In the genomic region with DNA sequence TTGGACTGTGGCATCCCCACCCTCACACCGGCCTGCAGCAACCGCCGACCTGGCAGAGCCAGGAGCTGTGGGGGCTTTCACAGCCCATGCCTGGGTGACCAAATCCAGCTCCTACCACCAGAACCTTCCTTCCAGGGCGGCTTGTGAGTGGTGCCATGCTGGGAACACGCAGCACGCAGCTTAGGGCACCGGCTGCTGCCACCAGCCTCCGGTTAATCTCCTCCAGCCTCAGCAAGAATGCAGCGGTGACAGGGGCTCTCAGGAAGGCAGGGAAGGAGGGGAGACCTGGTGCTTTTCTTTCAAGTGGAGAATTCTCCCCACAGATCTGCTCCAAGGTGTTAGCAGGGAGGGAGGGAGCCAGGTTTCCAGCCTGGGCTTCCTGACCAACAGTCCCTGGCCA, we compare ENCODE assay signal across 19 cellular contexts. TPM values are rescaled to one million over a fixed set of nuclear protein-coding genes. Genes with fewer than 3 reads are reported as not detected.
"Had no signal": no experiment of that assay in that cellular context is flagged by ENCODE, and none has a peak within 500 bp of the region (broad histone marks: within the 10 kb centered on the region; RNA-seq: fewer than 3 reads in every experiment).

No MANE protein-coding gene starts in this region.

- H3K79me2 ChIP-seq: parathyroid adenoma had no signal

- H3K27ac Mint-ChIP-seq: activated T-helper 2 cell treated with anti-CD3 and anti-CD28 coated beads, Interferon-gamma antibody, Interleukin-2, Interleukin-4, amounts not matched to agents 10 μg/mL and 5 μg/mL and 100 μg/mL, durations not matched to agents 14 hours and 24 hours and 36 hours had no signal

- H3K27me3 Mint-ChIP-seq: central memory CD8-positive, alpha-beta T cell had no signal

- H3K36me3 ChIP-seq: gastroesophageal sphincter, heart right ventricle, right atrium auricular region, upper lobe of right lung had no signal

- H3K9me3 Mint-ChIP-seq: activated T-helper 2 cell treated with anti-CD3 and anti-CD28 coated beads, Interferon-gamma antibody, Interleukin-2, Interleukin-4, amounts not matched to agents 10 μg/mL and 5 μg/mL and 100 μg/mL, durations not matched to agents 14 hours and 24 hours and 36 hours; central memory CD8-positive, alpha-beta T cell had no signal

- H2AFZ ChIP-seq: parathyroid adenoma had no signal

- DNase-seq: activated CD4-positive, alpha-beta T cell treated with anti-CD3 and anti-CD28 coated beads, Interleukin-2, amount 50 U/mL, for 48 hours; activated naive CD4-positive, alpha-beta T cell treated with anti-CD3 and anti-CD28 coated beads, Interleukin-2, amount 50 U/mL, for 16 hours; activated T-cell treated with anti-CD3 and anti-CD28 coated beads, Interleukin-2, amount 50 U/mL, for 1 hour; cortex of kidney; effector memory CD4-positive, alpha-beta T cell; heart right ventricle; left cardiac atrium; small intestine; stimulated activated CD4-positive, alpha-beta T cell treated with anti-CD3 and anti-CD28 coated beads, Interleukin-4, amount 100 ng/mL, for 4 hours; stimulated activated naive CD8-positive, alpha-beta T cell treated with anti-CD3 and anti-CD28 coated beads, Interleukin-15, Interleukin-2, amounts not matched to agents 100 U/mL and 50 U/mL, for 24 hours; T-helper 1 cell; T1000; upper lobe of right lung had no signal

- H3K4me3 ChIP-seq: gastroesophageal sphincter, heart right ventricle, lung, right atrium auricular region, upper lobe of right lung had no signal

- H3K4me1 ChIP-seq: parathyroid adenoma, right atrium auricular region, upper lobe of right lung had no signal

- H3K27ac ChIP-seq: gastroesophageal sphincter, heart right ventricle, parathyroid adenoma, right atrium auricular region, upper lobe of right lung had no signal

- ATAC-seq: gastroesophageal sphincter; left cardiac atrium; stimulated activated naive CD8-positive, alpha-beta T cell treated with anti-CD3 and anti-CD28 coated beads, Interleukin-15, Interleukin-2, amounts not matched to agents 100 U/mL and 50 U/mL, for 24 hours had no signal

- H3K4me3 Mint-ChIP-seq: central memory CD8-positive, alpha-beta T cell had no signal

- H3K9ac ChIP-seq: parathyroid adenoma had no signal

- H3K9me3 ChIP-seq: gastroesophageal sphincter, heart right ventricle, right atrium auricular region, upper lobe of right lung had no signal

- H3K4me1 Mint-ChIP-seq: central memory CD8-positive, alpha-beta T cell had no signal

- H3K27me3 ChIP-seq: gastroesophageal sphincter, heart right ventricle, right atrium auricular region, upper lobe of right lung had no signal

RNA-seq across cellular contexts. Expression of a gene that starts 32.3 kb away (rescaled TPM):
- total RNA-seq: activated T-helper 2 cell treated with anti-CD3 and anti-CD28 coated beads, Interferon-gamma antibody, Interleukin-2, Interleukin-4, amounts not matched to agents 10 μg/mL and 5 μg/mL and 100 μg/mL, durations not matched to agents 14 hours and 24 hours and 36 hours; gastroesophageal sphincter; heart right ventricle; left cardiac atrium; lung; right atrium auricular region; upper lobe of right lung had no signal
- polyA plus RNA-seq: heart right ventricle, lung had no signal

RNA-seq across cellular contexts. Expression of a gene that starts 35.8 kb away (rescaled TPM):
- total RNA-seq: activated T-helper 2 cell treated with anti-CD3 and anti-CD28 coated beads, Interferon-gamma antibody, Interleukin-2, Interleukin-4, amounts not matched to agents 10 μg/mL and 5 μg/mL and 100 μg/mL, durations not matched to agents 14 hours and 24 hours and 36 hours had no signal
